ENCODE assay signal across 32 cellular contexts in the genomic region with DNA sequence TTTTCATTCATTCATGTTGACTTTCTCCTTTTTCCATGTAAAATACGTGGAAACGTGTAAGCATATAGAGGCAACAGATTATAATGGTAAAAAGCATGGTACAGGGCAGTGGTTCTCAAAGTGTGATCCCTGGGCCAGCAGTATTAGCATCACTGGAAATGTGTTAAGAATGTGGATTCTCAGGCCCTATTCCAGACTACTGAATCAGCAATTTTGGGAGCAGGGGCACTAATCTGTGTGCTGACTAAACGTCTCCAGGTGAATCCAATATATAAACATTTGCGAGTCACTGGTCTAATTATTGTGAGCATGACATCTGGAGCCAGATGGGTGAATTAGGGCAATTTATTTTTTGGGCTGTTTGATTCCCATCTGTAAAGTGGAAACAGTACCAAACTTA. TPM values are rescaled to one million over a fixed set of nuclear protein-coding genes. Genes with fewer than 3 reads are reported as not detected.
"Had no signal": no experiment of that assay in that cellular context is flagged by ENCODE, and none has a peak within 500 bp of the region (broad histone marks: within the 10 kb centered on the region; RNA-seq: fewer than 3 reads in every experiment).

No MANE protein-coding gene starts in this region.

- H3K36me3 ChIP-seq: adrenal gland, esophagus squamous epithelium, gastroesophageal sphincter, heart right ventricle had no signal

- ATAC-seq: activated CD8-positive, alpha-beta T cell treated with anti-CD3 and anti-CD28 coated beads for 36 hours; activated naive CD8-positive, alpha-beta T cell treated with anti-CD3 and anti-CD28 coated beads, Interleukin-2, amount 50 U/mL, for 24 hours; body of pancreas; effector memory CD8-positive, alpha-beta T cell; gastroesophageal sphincter; heart right ventricle; WTC11 had no signal

- H3K27me3 ChIP-seq: adrenal gland, body of pancreas had no signal

- H2AFZ ChIP-seq: hepatocyte had no signal

- H3K4me2 ChIP-seq: hepatocyte had no signal

- H3K9me3 ChIP-seq: adrenal gland, body of pancreas, esophagus squamous epithelium, gastroesophageal sphincter had no signal

- H3K27ac ChIP-seq: adrenal gland, body of pancreas, esophagus squamous epithelium, gastroesophageal sphincter, heart right ventricle, hepatocyte had no signal

- H3K4me3 ChIP-seq: adrenal gland, body of pancreas, esophagus squamous epithelium, gastroesophageal sphincter, heart right ventricle, hepatocyte had no signal

- H3K79me2 ChIP-seq: hepatocyte had no signal

- DNase-seq: activated CD4-positive, alpha-beta T cell treated with anti-CD3 and anti-CD28 coated beads for 48 hours; activated CD4-positive, alpha-beta T cell treated with anti-CD3 and anti-CD28 coated beads, Interleukin-2, amount 50 U/mL, for 1 hour; activated CD4-positive, alpha-beta T cell treated with anti-CD3 and anti-CD28 coated beads, Interleukin-2, amount 50 U/mL, for 48 hours; activated CD8-positive, alpha-beta memory T cell treated with anti-CD3 and anti-CD28 coated beads for 24 hours; activated CD8-positive, alpha-beta T cell treated with anti-CD3 and anti-CD28 coated beads for 36 hours; activated effector memory CD4-positive, alpha-beta T cell treated with anti-CD3 and anti-CD28 coated beads, Interleukin-2, amount 50 U/mL, for 16 hours; activated naive CD4-positive, alpha-beta T cell treated with anti-CD3 and anti-CD28 coated beads for 36 hours; activated naive CD8-positive, alpha-beta T cell treated with anti-CD3 and anti-CD28 coated beads for 36 hours; activated naive CD8-positive, alpha-beta T cell treated with anti-CD3 and anti-CD28 coated beads, Interleukin-2, amount 50 U/mL, for 24 hours; activated T-cell treated with anti-CD3 and anti-CD28 coated beads, Interleukin-2, amount 50 U/mL, for 1 hour; activated T-cell treated with anti-CD3 and anti-CD28 coated beads, Interleukin-2, amount 50 U/mL, for 48 hours; adrenal gland; amygdala; aorta; body of pancreas; caudate nucleus; cortex of kidney; dermis blood vessel endothelial cell; effector CD4-positive, alpha-beta T cell; effector memory CD8-positive, alpha-beta T cell; erythroblast; esophagus squamous epithelium; foreskin melanocyte; heart right ventricle; T-helper 2 cell had no signal

- FAIRE-seq: colon had no signal

RNA-seq across cellular contexts. Expression of gene GPR158, which starts 5.1 kb away (rescaled TPM):
- total RNA-seq: activated CD8-positive, alpha-beta T cell treated with anti-CD3 and anti-CD28 coated beads for 36 hours; activated naive CD4-positive, alpha-beta T cell treated with anti-CD3 and anti-CD28 coated beads for 36 hours; activated naive CD8-positive, alpha-beta T cell treated with anti-CD3 and anti-CD28 coated beads for 36 hours; activated T-helper 1 cell treated with anti-CD3 and anti-CD28 coated beads, Interleukin-12 subunit alpha, Interleukin-12 subunit beta, Interleukin-2, Interleukin-4 antibody, amounts not matched to agents 30 ng/mL and 10 ng/mL and 1 ng/mL, durations not matched to agents 14 hours and 24 hours and 36 hours; dermis blood vessel endothelial cell; esophagus squamous epithelium; glomerular endothelial cell had no signal
- polyA plus RNA-seq: aorta, fibroblast of lung had no signal
